9 cellular contexts compared by ENCODE assay signal in the genomic region with DNA sequence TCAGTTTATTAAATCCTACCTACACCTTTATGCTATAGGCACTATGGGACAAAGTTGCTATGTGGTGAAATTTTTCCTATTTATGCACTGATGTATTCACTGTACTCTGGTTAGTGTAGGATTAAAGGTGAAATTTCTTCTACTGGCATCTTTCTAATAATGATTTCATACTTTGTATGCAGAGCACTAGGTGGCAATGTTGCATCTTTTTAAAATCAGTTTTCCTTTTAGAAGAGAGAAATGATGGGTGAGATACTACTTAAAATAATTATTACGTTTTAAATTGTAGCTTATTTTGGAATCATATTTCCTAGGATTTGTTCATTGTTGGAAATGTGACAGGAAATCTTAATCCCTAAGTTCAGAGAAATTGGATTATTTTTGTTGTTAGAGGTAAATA.
A peak's percentile ranks its signal among the peaks of the same experiment; 100 is the strongest.
DNase-seq lines count a peak whose midpoint lies in the region; ATAC-seq and TF ChIP-seq lines count a peak whose summit lies in the region.
"Had no signal": no experiment of that assay in that cellular context is flagged by ENCODE, and none has a peak within 500 bp of the region (broad histone marks: within the 10 kb centered on the region; RNA-seq: fewer than 3 reads in every experiment).

No MANE protein-coding gene starts in this region.

- no peaks in the 10 kb centered on the region for H3K9me3 Mint-ChIP-seq in endodermal cell
- no peaks in the 10 kb centered on the region for H3K9me3 Mint-ChIP-seq in activated CD4-positive, alpha-beta memory T cell treated with anti-CD3 and anti-CD28 coated beads for 36 hours
- H3K9me3 Mint-ChIP-seq in activated T-helper 2 cell treated with anti-CD3 and anti-CD28 coated beads, Interferon-gamma antibody, Interleukin-2, Interleukin-4, amounts not matched to agents 10 μg/mL and 5 μg/mL and 100 μg/mL, durations not matched to agents 14 hours and 24 hours and 36 hours = no peaks in the 10 kb centered on the region

- H3K27me3 Mint-ChIP-seq in endodermal cell (ENCODE audit: insufficient read depth) = peaks cover 22% of the 10 kb centered on the region
- peaks cover 4% of the 10 kb centered on the region for H3K27me3 Mint-ChIP-seq in activated CD4-positive, alpha-beta memory T cell treated with anti-CD3 and anti-CD28 coated beads for 36 hours
- no peaks in the 10 kb centered on the region for H3K27me3 Mint-ChIP-seq in activated T-helper 2 cell treated with anti-CD3 and anti-CD28 coated beads, Interferon-gamma antibody, Interleukin-2, Interleukin-4, amounts not matched to agents 10 μg/mL and 5 μg/mL and 100 μg/mL, durations not matched to agents 14 hours and 24 hours and 36 hours (ENCODE audit: low read depth)

- H3K9me3 ChIP-seq in endodermal cell (ENCODE audit: control insufficient read depth, low read length) = no peaks in the 10 kb centered on the region
- no peaks in the 10 kb centered on the region for H3K9me3 ChIP-seq in psoas muscle

- CTCF ChIA-PET in activated CD4-positive, alpha-beta memory T cell treated with anti-CD3 and anti-CD28 coated beads for 36 hours (lab: Charles Lee) = interaction anchor here (1.0 kb wide), 1 partner anchor 26 kb away, joined by 3 read pairs; no protein-coding TSS in a partner anchor

- POLR2A ChIA-PET in activated CD4-positive, alpha-beta memory T cell treated with anti-CD3 and anti-CD28 coated beads for 36 hours (lab: Charles Lee) = no interaction called here

- DNase-seq in GM13976 (ENCODE audit: low spot score) = peak; percentile 19
- peak; percentile 51 for DNase-seq in NCI-H345 (lab: John Stamatoyannopoulos, UW)
- no peak for DNase-seq in endodermal cell
- DNase-seq in psoas muscle = no peak
- no peak for DNase-seq in activated CD4-positive, alpha-beta memory T cell treated with anti-CD3 and anti-CD28 coated beads for 36 hours
- DNase-seq in activated T-helper 2 cell treated with anti-CD3 and anti-CD28 coated beads, Interferon-gamma antibody, Interleukin-2, Interleukin-4, amounts not matched to agents 10 μg/mL and 5 μg/mL and 100 μg/mL, durations not matched to agents 14 hours and 24 hours and 36 hours (ENCODE audit: low spot score) = no peak

- TF ChIP-seq CTCF in GM13976 (IDR thresholded peaks at IDR 0.05; ENCODE audit: borderline replicate concordance, control extremely low read depth, extremely low read depth, insufficient read depth, missing control alignments) (no peak), endodermal cell (conservative IDR thresholded peaks at IDR 0.05) (peak; percentile 70), psoas muscle (IDR thresholded peaks at IDR 0.05) (peak; percentile 31)

- H3K27me3 ChIP-seq in endodermal cell (ENCODE audit: control insufficient read depth, insufficient read depth, low read length, poor library complexity, severe bottlenecking) (peaks cover 42% of the 10 kb centered on the region), psoas muscle (ENCODE audit: insufficient read depth in 3 of 3, low read length in 2 of 3) (no peaks in the 10 kb centered on the region)

- no peaks in the 10 kb centered on the region for H3K36me3 Mint-ChIP-seq in endodermal cell (ENCODE audit: low read depth)
- H3K36me3 Mint-ChIP-seq in activated CD4-positive, alpha-beta memory T cell treated with anti-CD3 and anti-CD28 coated beads for 36 hours = no peaks in the 10 kb centered on the region
- no peaks in the 10 kb centered on the region for H3K36me3 Mint-ChIP-seq in activated T-helper 2 cell treated with anti-CD3 and anti-CD28 coated beads, Interferon-gamma antibody, Interleukin-2, Interleukin-4, amounts not matched to agents 10 μg/mL and 5 μg/mL and 100 μg/mL, durations not matched to agents 14 hours and 24 hours and 36 hours (ENCODE audit: low read depth)

- intact Hi-C loops in psoas muscle (cut with DNase I) = no loop called here
- intact Hi-C loops in activated CD4-positive, alpha-beta memory T cell treated with anti-CD3 and anti-CD28 coated beads for 36 hours (cut with micrococcal nuclease) = no loop called here
- intact Hi-C loops in activated T-helper 2 cell treated with anti-CD3 and anti-CD28 coated beads, Interferon-gamma antibody, Interleukin-2, Interleukin-4, amounts not matched to agents 10 μg/mL and 5 μg/mL and 100 μg/mL, durations not matched to agents 14 hours and 24 hours and 36 hours (cut with micrococcal nuclease) = no loop called here

- H3K27ac ChIP-seq in endodermal cell (ENCODE audit: low read depth, low read length) (no peak overlapping the region), psoas muscle (no peak overlapping the region)

- H3K36me3 ChIP-seq in endodermal cell (ENCODE audit: control insufficient read depth, insufficient read depth, low read length) = no peaks in the 10 kb centered on the region
- H3K36me3 ChIP-seq in psoas muscle (ENCODE audit: insufficient read depth in 1 of 2, low read depth in 1 of 2) = no peaks in the 10 kb centered on the region

- 75% methylated on average over 1 of the region's 1 CpG; no CpG with 5 or more reads in 1 of the 2 experiments for WGBS in endodermal cell (ENCODE audit: insufficient coverage in 1 of 2, insufficient read length in 1 of 2), 2 experiments
- WGBS in psoas muscle, 3 donors = 0 to 4% (median 1%) methylated on average over 1 of the region's 1 CpG

- ATAC-seq in psoas muscle (no peak), GM18505 (IDR thresholded peaks at IDR 0.05; ENCODE audit: unreplicated experiment) (no peak), HG03196 (IDR thresholded peaks at IDR 0.05; ENCODE audit: unreplicated experiment) (no peak)
- ATAC-seq: K562 had no signal

- H3K4me3 Mint-ChIP-seq in endodermal cell = no peak overlapping the region
- no peak overlapping the region for H3K4me3 Mint-ChIP-seq in activated CD4-positive, alpha-beta memory T cell treated with anti-CD3 and anti-CD28 coated beads for 36 hours
- no peak overlapping the region for H3K4me3 Mint-ChIP-seq in activated T-helper 2 cell treated with anti-CD3 and anti-CD28 coated beads, Interferon-gamma antibody, Interleukin-2, Interleukin-4, amounts not matched to agents 10 μg/mL and 5 μg/mL and 100 μg/mL, durations not matched to agents 14 hours and 24 hours and 36 hours (ENCODE audit: low read depth)

- H3K4me1 ChIP-seq in endodermal cell (ENCODE audit: control insufficient read depth, insufficient read depth, low read length) (no peaks in the 10 kb centered on the region), psoas muscle (no peaks in the 10 kb centered on the region)

- no peak overlapping the region for H3K4me3 ChIP-seq in endodermal cell (ENCODE audit: low read length)
- H3K4me3 ChIP-seq in psoas muscle = no peak overlapping the region
- H3K4me3 ChIP-seq: K562 had no signal

- H3K27ac Mint-ChIP-seq in endodermal cell = no peak overlapping the region
- H3K27ac Mint-ChIP-seq in activated CD4-positive, alpha-beta memory T cell treated with anti-CD3 and anti-CD28 coated beads for 36 hours = no peak overlapping the region
- H3K27ac Mint-ChIP-seq in activated T-helper 2 cell treated with anti-CD3 and anti-CD28 coated beads, Interferon-gamma antibody, Interleukin-2, Interleukin-4, amounts not matched to agents 10 μg/mL and 5 μg/mL and 100 μg/mL, durations not matched to agents 14 hours and 24 hours and 36 hours = no peak overlapping the region

- H3K4me1 Mint-ChIP-seq in endodermal cell = peaks cover 11% of the 10 kb centered on the region
- no peaks in the 10 kb centered on the region for H3K4me1 Mint-ChIP-seq in activated CD4-positive, alpha-beta memory T cell treated with anti-CD3 and anti-CD28 coated beads for 36 hours (ENCODE audit: low read depth)
- H3K4me1 Mint-ChIP-seq in activated T-helper 2 cell treated with anti-CD3 and anti-CD28 coated beads, Interferon-gamma antibody, Interleukin-2, Interleukin-4, amounts not matched to agents 10 μg/mL and 5 μg/mL and 100 μg/mL, durations not matched to agents 14 hours and 24 hours and 36 hours (ENCODE audit: low read depth) = no peaks in the 10 kb centered on the region

- H3K9ac ChIP-seq in endodermal cell (ENCODE audit: extremely low read depth, low read length, poor library complexity, severe bottlenecking) = no peak overlapping the region

- in situ Hi-C loops in GM13976 (cut with MboI; ENCODE audit: low sequenced_read_pairs, unreplicated experiment) = no loop called here

- no peak for TF ChIP-seq POLR2A in GM18505 (IDR thresholded peaks at IDR 0.05; ENCODE audit: borderline replicate concordance, extremely low read depth, insufficient read depth, insufficient read length)

Comparison
In these comparisons a context has a peak if more than half of its experiments do, and no peak if none do; other contexts are left out.
1. DNase-seq: peak in GM13976 (single experiment) and NCI-H345 (single experiment); none in endodermal cell (single experiment), psoas muscle (0 of 2), activated CD4-positive, alpha-beta memory T cell treated with anti-CD3 and anti-CD28 coated beads for 36 hours (single experiment) and activated T-helper 2 cell treated with anti-CD3 and anti-CD28 coated beads, Interferon-gamma antibody, Interleukin-2, Interleukin-4, amounts not matched to agents 10 μg/mL and 5 μg/mL and 100 μg/mL, durations not matched to agents 14 hours and 24 hours and 36 hours (single experiment).